1 cellular context compared by ENCODE assay signal in genomic region chr1:157317229-157317628, GRCh38.
A peak's percentile ranks its signal among the peaks of the same experiment; 100 is the strongest.
DNase-seq lines count a peak whose midpoint lies in the region; ATAC-seq, FAIRE-seq and TF ChIP-seq lines count a peak whose summit lies in the region.
"Not testable (repeated sequence)": the region's sequence is repeated elsewhere in the genome, so short reads cannot be mapped to it uniquely, and the experiment has no call there.

No MANE protein-coding gene starts in this region.

- H3K4me2 ChIP-seq in K562 (ENCODE audit: insufficient read depth, low read length) = not testable (repeated sequence)

- DNase-seq in K562 (ENCODE audit: extremely low read depth in 1 of 4, low spot score in 3 of 4) = not testable (repeated sequence)

- H3K36me3 ChIP-seq in K562 (ENCODE audit: control insufficient read depth, insufficient read depth, low read length) = not testable (repeated sequence)

- intact Hi-C loops in K562 (cut with micrococcal nuclease) = not testable (repeated sequence)

- H3K27me3 ChIP-seq in K562 (ENCODE audit: control insufficient read depth in 2 of 2, insufficient read depth in 2 of 2, low read length in 2 of 2) = not testable (repeated sequence)

- not testable (repeated sequence) for H2AFZ ChIP-seq in K562 (ENCODE audit: low read depth, low read length)

- not testable (repeated sequence) for TF ChIP-seq EP300 in K562 (IDR thresholded peaks at IDR 0.05; ENCODE audit: low read length)

- H4K20me1 ChIP-seq in K562 (replicated peaks; ENCODE audit: control insufficient read depth, insufficient read depth, low read length) = not testable (repeated sequence)

- H3K79me2 ChIP-seq in K562 (ENCODE audit: control insufficient read depth, insufficient read depth, low read length) = not testable (repeated sequence)

- not testable (repeated sequence) for H3K9me3 ChIP-seq in K562 (replicated peaks; ENCODE audit: control insufficient read depth, insufficient read depth, low read depth, low read length)

- TF ChIP-seq RAD21 in K562 (CRISPR knock-in tag; conservative IDR thresholded peaks at IDR 0.05 in 1 of 2, IDR thresholded peaks at IDR 0.05 in 1 of 2) = not testable (repeated sequence)

- POLR2A ChIA-PET in K562 (lab: Yijun Ruan, JAX) = interaction anchor here (1.9 kb wide), 1 partner anchor 9 kb away, joined by 9 read pairs; no protein-coding TSS in a partner anchor

- BruUV-seq in K562 (replicated peaks; lab: Mats Ljungman, UMichigan) = not testable (repeated sequence)

- CTCF ChIA-PET in K562 (lab: Yijun Ruan, JAX; ENCODE audit: low intra/inter-chr PET ratio) = interaction anchor here (0.9 kb wide), 1 partner anchor 175 kb away, joined by 4 read pairs; no protein-coding TSS in a partner anchor

- not testable (repeated sequence) for FAIRE-seq in K562 (lab: Jason Lieb, UNC)

- not testable (repeated sequence) for ATAC-seq in K562

- not testable (repeated sequence) for H3K27ac ChIP-seq in K562 (ENCODE audit: extremely low read depth, low read depth, low read length)

- H3K4me3 ChIP-seq in K562 = not testable (repeated sequence)

- WGBS in K562 (ENCODE audit: insufficient coverage, low coverage, missing lambda C conversion rate) = 67% methylated on average over 2 of the region's 2 CpGs

- TF ChIP-seq POLR2A in K562 (conservative IDR thresholded peaks at IDR 0.05) = not testable (repeated sequence)

- H3K9me1 ChIP-seq in K562 (ENCODE audit: control insufficient read depth, insufficient read depth, low read length) = not testable (repeated sequence)

- not testable (repeated sequence) for H3K9ac ChIP-seq in K562 (ENCODE audit: insufficient read depth in 1 of 2, low read depth in 2 of 2, low read length in 2 of 2)

- TF ChIP-seq CTCF in K562 (IDR thresholded peaks at IDR 0.05 in 2 of 3, conservative IDR thresholded peaks at IDR 0.05 in 1 of 3; ENCODE audit: insufficient read depth in 2 of 3, low read depth in 1 of 3, low read length in 3 of 3) = not testable (repeated sequence)

- in situ Hi-C loops in K562 (cut with MboI) = loop anchor here (5.0 kb wide), 1 partner anchor 50 kb away; no protein-coding TSS in a partner anchor

- H3K4me1 ChIP-seq in K562 (replicated peaks in 1 of 2; ENCODE audit: control insufficient read depth in 2 of 2, insufficient read depth in 2 of 2, low read length in 2 of 2) = peaks cover 0 to 10% of the 10 kb centered on the region in 2 experiments; a peak in 4 of 5 replicates

TF ChIP-seq in K562, 482 proteins besides CTCF, POLR2A, EP300 and RAD21:
- TF ChIP-seq ZNF507 (tag; conservative IDR thresholded peaks at IDR 0.05) (peak; percentile 98), ZNF354B (CRISPR knock-in tag; IDR thresholded peaks at IDR 0.05) (peak; percentile 88)
